ENCODE assay signal across 8 cellular contexts in genomic region chr15:51382787-51383186, GRCh38. TPM values are rescaled to one million over a fixed set of nuclear protein-coding genes. Genes with fewer than 3 reads are reported as not detected.
DNase-seq lines count a peak whose midpoint lies in the region; ATAC-seq lines count a peak whose summit lies in the region.

No MANE protein-coding gene starts in this region.

- no peak overlapping the region for H2AFZ ChIP-seq in GM23248

- no peaks in the 10 kb centered on the region for H3K79me2 ChIP-seq in GM23248 (ENCODE audit: insufficient read depth)

- no peak overlapping the region for H3K4me3 ChIP-seq in GM23248
- no peak overlapping the region for H3K4me3 ChIP-seq in NT2/D1 (ENCODE audit: insufficient read length, low read depth)

- H3K27me3 ChIP-seq in GM23248 (replicated peaks; ENCODE audit: insufficient read depth) (no peaks in the 10 kb centered on the region), NT2/D1 (ENCODE audit: insufficient read depth, insufficient read length) (peaks cover 5% of the 10 kb centered on the region)

- H3K4me2 ChIP-seq in GM23248 (ENCODE audit: unreplicated experiment) = no peak overlapping the region

- H3K4me1 ChIP-seq in GM23248 (ENCODE audit: insufficient read depth) (no peaks in the 10 kb centered on the region; the same call in 1 of the 2 replicates), NT2/D1 (ENCODE audit: insufficient read depth, insufficient read length) (no peaks in the 10 kb centered on the region)

- 28 to 35% methylated on average over 4 of the region's 4 CpGs for WGBS in GM23248 (ENCODE audit: low coverage in 1 of 2, low lambda C conversion rate in 2 of 2, missing lambda C conversion rate in 2 of 2), 2 experiments

- H3F3A ChIP-seq in GM23248 (ENCODE audit: insufficient read depth) = no peaks in the 10 kb centered on the region

- no peaks in the 10 kb centered on the region for H3K36me3 ChIP-seq in GM23248 (ENCODE audit: low read depth)
- H3K36me3 ChIP-seq in NT2/D1 (ENCODE audit: insufficient read depth, insufficient read length, low read length) = no peaks in the 10 kb centered on the region

- H3K9ac ChIP-seq in GM23248 (no peak overlapping the region), NT2/D1 (ENCODE audit: insufficient read length, low read depth) (no peak overlapping the region)

- DNase-seq in AML-193 (lab: John Stamatoyannopoulos, UW) = peak; percentile 40 to 52
- DNase-seq in GM23248 = peak; percentile 79
- DNase-seq in NT2/D1 (ENCODE audit: low read depth, low spot score) = peak; percentile 28
- peak; percentile 44 for DNase-seq in fibroblast of gingiva (ENCODE audit: low read depth)
- DNase-seq in stromal cell of bone marrow (ENCODE audit: low read depth) = peak; percentile 36
- DNase-seq in stimulated activated naive CD8-positive, alpha-beta T cell treated with anti-CD3 and anti-CD28 coated beads, Interleukin-15, Interleukin-2, amounts not matched to agents 100 U/mL and 50 U/mL, for 24 hours = no peak
- no peak for DNase-seq in stimulated activated CD4-positive, alpha-beta T cell treated with anti-CD3 and anti-CD28 coated beads, Interleukin-12 subunit alpha, Interleukin-12 subunit beta, amount 100 ng/mL, for 4 hours

- no peaks in the 10 kb centered on the region for H4K20me1 ChIP-seq in GM23248 (ENCODE audit: insufficient read depth)

- in situ Hi-C loops in GM23248 (cut with MboI) = loop anchor here (10.0 to 25.0 kb wide), 2 partner anchors 218 to 445 kb away; no protein-coding TSS in a partner anchor

- H3K9me3 ChIP-seq in GM23248 (ENCODE audit: low read depth) (no peaks in the 10 kb centered on the region), NT2/D1 (ENCODE audit: insufficient read depth, low read length) (no peaks in the 10 kb centered on the region; the same call in 1 of the 2 replicates)

- no peaks in the 10 kb centered on the region for H3K9me2 ChIP-seq in GM23248 (ENCODE audit: insufficient read depth)

- no peak for ATAC-seq in stimulated activated naive CD8-positive, alpha-beta T cell treated with anti-CD3 and anti-CD28 coated beads, Interleukin-15, Interleukin-2, amounts not matched to agents 100 U/mL and 50 U/mL, for 24 hours
- ATAC-seq in HG03342 (IDR thresholded peaks at IDR 0.05; ENCODE audit: unreplicated experiment) = no peak

- no peak overlapping the region for H3K27ac ChIP-seq in GM23248

RNA-seq across cellular contexts. Expression of gene GLDN, which starts 41.3 kb away (rescaled TPM):
- 0.25 and 2.8 TPM in 2 replicates for total RNA-seq in GM23248 (2014; rRNA removed; shearing (Covaris generic))
- polyA plus RNA-seq in GM23248 (2016; fragmentation: Nextera tagmentation; extraction: Ambion mirVana) = 0.27 and 0.29 TPM in 2 replicates

RNA-seq across cellular contexts. Expression of gene CYP19A1, which starts 44.4 kb away (rescaled TPM):
- 0.51 and 0.76 TPM in 2 replicates for total RNA-seq in GM23248 (2014; rRNA removed; shearing (Covaris generic))
- 0.85 and 1.2 TPM in 2 replicates for polyA plus RNA-seq in GM23248 (2016; fragmentation: Nextera tagmentation; extraction: Ambion mirVana)

Comparison
In these comparisons a context has a peak if more than half of its experiments do, and no peak if none do; other contexts are left out.
1. DNase-seq: peak in AML-193 (2 of 2), GM23248 (single experiment), NT2/D1 (single experiment), fibroblast of gingiva (single experiment) and stromal cell of bone marrow (single experiment); none in stimulated activated naive CD8-positive, alpha-beta T cell treated with anti-CD3 and anti-CD28 coated beads, Interleukin-15, Interleukin-2, amounts not matched to agents 100 U/mL and 50 U/mL, for 24 hours (single experiment) and stimulated activated CD4-positive, alpha-beta T cell treated with anti-CD3 and anti-CD28 coated beads, Interleukin-12 subunit alpha, Interleukin-12 subunit beta, amount 100 ng/mL, for 4 hours (single experiment).